Comparison of ENCODE assay signal across 8 cellular contexts in genomic region chr1:53219711-53220110, GRCh38. TPM values are rescaled to one million over a fixed set of nuclear protein-coding genes. Genes with fewer than 3 reads are reported as not detected.
DNase-seq lines count a peak whose midpoint lies in the region; ATAC-seq and TF ChIP-seq lines count a peak whose summit lies in the region.

No MANE protein-coding gene starts in this region.

- H3K9ac ChIP-seq in neural cell (ENCODE audit: low read length) = peak overlapping the region; percentile 95

- TF ChIP-seq RAD21 in neural cell (conservative IDR thresholded peaks at IDR 0.05) = no peak

- ATAC-seq in HG02852 (IDR thresholded peaks at IDR 0.05; ENCODE audit: unreplicated experiment) (no peak), GM21786 (IDR thresholded peaks at IDR 0.05; ENCODE audit: unreplicated experiment) (no peak)

- H3K79me2 ChIP-seq in neural cell (replicated peaks; ENCODE audit: insufficient read depth, low read length) = peaks cover 8% of the 10 kb centered on the region

- H3K4me2 ChIP-seq in neural cell (ENCODE audit: low read length) = peak overlapping the region; percentile 87

- TF ChIP-seq EP300 in neural cell (conservative IDR thresholded peaks at IDR 0.05; ENCODE audit: poor library complexity, severe bottlenecking) = no peak

- H3K27ac ChIP-seq in C4-2B = peak overlapping the region; percentile 95
- H3K27ac ChIP-seq in ectodermal cell (ENCODE audit: insufficient read depth, low read depth, low read length, poor library complexity, severe bottlenecking) = no peak overlapping the region
- peak overlapping the region; percentile 96 for H3K27ac ChIP-seq in neural cell (ENCODE audit: low read length)

- H3K27me3 ChIP-seq in ectodermal cell (ENCODE audit: control insufficient read depth, insufficient read depth, low read length, poor library complexity, severe bottlenecking) (no peaks in the 10 kb centered on the region), neural cell (ENCODE audit: insufficient read depth, low read depth, low read length) (no peaks in the 10 kb centered on the region)

- H3K9me3 ChIP-seq in ectodermal cell (ENCODE audit: control insufficient read depth, low read length) (no peaks in the 10 kb centered on the region), neural cell (ENCODE audit: low read length) (no peaks in the 10 kb centered on the region)

- peak overlapping the region; percentile 77 for H2AFZ ChIP-seq in neural cell (ENCODE audit: low read depth, low read length)

- H4K20me1 ChIP-seq in neural cell (ENCODE audit: insufficient read depth) = no peaks in the 10 kb centered on the region

- no peaks in the 10 kb centered on the region for H3K9me2 ChIP-seq in neural cell (ENCODE audit: insufficient read depth, low read length)

- no peaks in the 10 kb centered on the region for H3K4me1 ChIP-seq in ectodermal cell (ENCODE audit: control insufficient read depth, insufficient read depth, low read length)

- 34 to 39% methylated on average over 8 of the region's 8 CpGs for WGBS in ectodermal cell, 2 experiments

- DNase-seq in NCI-H69 (lab: John Stamatoyannopoulos, UW) = peak; percentile 6
- DNase-seq in NCI-H2171 treated with DMSO at 0.1 percent for 48 hours (lab: John Stamatoyannopoulos, UW) = no peak
- no peak for DNase-seq in GM13977 (ENCODE audit: low spot score)

- no peaks in the 10 kb centered on the region for H3K36me3 ChIP-seq in ectodermal cell (ENCODE audit: control insufficient read depth, insufficient read depth, low read length)
- H3K36me3 ChIP-seq in neural cell (ENCODE audit: insufficient read depth, low read length) = no peaks in the 10 kb centered on the region

- H3F3A ChIP-seq in neural cell (ENCODE audit: insufficient read depth, low read length, poor library complexity, severe bottlenecking) = no peaks in the 10 kb centered on the region

- H3K4me3 ChIP-seq in ectodermal cell (ENCODE audit: insufficient read depth, low read depth, low read length) (peak overlapping the region; percentile 77), neural cell (ENCODE audit: low read length) (peak overlapping the region; percentile 81)

- TF ChIP-seq CTCF in C4-2B (conservative IDR thresholded peaks at IDR 0.05) = no peak
- TF ChIP-seq CTCF in neural cell (IDR thresholded peaks at IDR 0.05; ENCODE audit: poor library complexity, severe bottlenecking) = no peak
- TF ChIP-seq CTCF in GM13977 (IDR thresholded peaks at IDR 0.05; ENCODE audit: extremely low read depth, insufficient read depth, missing control alignments) = no peak

- in situ Hi-C loops in GM13977 (cut with MboI; ENCODE audit: low pct_unique_long_range_greater_than_20kb, low sequenced_read_pairs, unreplicated experiment) = no loop called here

TF ChIP-seq in neural cell, 6 proteins besides CTCF, POLR2A, EP300 and RAD21:
- TF ChIP-seq REST (IDR thresholded peaks at IDR 0.05; ENCODE audit: borderline replicate concordance) (no peak), MXI1 (conservative IDR thresholded peaks at IDR 0.05; ENCODE audit: poor library complexity, severe bottlenecking) (no peak), EZH2 (IDR thresholded peaks at IDR 0.05; ENCODE audit: borderline replicate concordance, insufficient read depth, low read length, poor library complexity, severe bottlenecking) (no peak), POLR2AphosphoS5 (IDR thresholded peaks at IDR 0.05) (no peak), SMC3 (conservative IDR thresholded peaks at IDR 0.05; ENCODE audit: poor library complexity) (no peak), TAF1 (IDR thresholded peaks at IDR 0.05; ENCODE audit: low read depth) (no peak)

RNA-seq across cellular contexts. Expression of gene CZIB, which starts 0.7 kb away (rescaled TPM):
- 77.9 TPM for polyA plus RNA-seq in ectodermal cell (2013, experiment 1 of 4)
- polyA plus RNA-seq in ectodermal cell (2013, experiment 2 of 4) = 76.2 TPM
- 69.9 TPM for polyA plus RNA-seq in ectodermal cell (2013, experiment 3 of 4)
- polyA plus RNA-seq in ectodermal cell (2013, experiment 4 of 4) = 79.9 TPM
- 103 and 104 TPM in 2 replicates for polyA plus RNA-seq in neural cell
- 52.9 and 56.0 TPM in 2 replicates for polyA minus RNA-seq in neural cell

RNA-seq across cellular contexts. Expression of gene MAGOH, which starts 18.6 kb away (rescaled TPM):
- 95.7 TPM for polyA plus RNA-seq in ectodermal cell (2013, experiment 1 of 4)
- polyA plus RNA-seq in ectodermal cell (2013, experiment 2 of 4) = 95.6 TPM
- polyA plus RNA-seq in ectodermal cell (2013, experiment 3 of 4) = 87.1 TPM
- polyA plus RNA-seq in ectodermal cell (2013, experiment 4 of 4) = 92.9 TPM
- polyA plus RNA-seq in neural cell = 42.6 and 53.3 TPM in 2 replicates
- 24.3 and 35.8 TPM in 2 replicates for polyA minus RNA-seq in neural cell

RNA-seq across cellular contexts. Expression of gene CPT2, which starts 23.1 kb away (rescaled TPM):
- 24.7 TPM for polyA plus RNA-seq in ectodermal cell (2013, experiment 1 of 4)
- 25.4 TPM for polyA plus RNA-seq in ectodermal cell (2013, experiment 2 of 4)
- 23.2 TPM for polyA plus RNA-seq in ectodermal cell (2013, experiment 3 of 4)
- polyA plus RNA-seq in ectodermal cell (2013, experiment 4 of 4) = 23.2 TPM
- 5.2 and 5.3 TPM in 2 replicates for polyA plus RNA-seq in neural cell
- polyA minus RNA-seq in neural cell = 6.8 and 8.6 TPM in 2 replicates
